ENCODE assay signal across 8 cellular contexts in the genomic region with DNA sequence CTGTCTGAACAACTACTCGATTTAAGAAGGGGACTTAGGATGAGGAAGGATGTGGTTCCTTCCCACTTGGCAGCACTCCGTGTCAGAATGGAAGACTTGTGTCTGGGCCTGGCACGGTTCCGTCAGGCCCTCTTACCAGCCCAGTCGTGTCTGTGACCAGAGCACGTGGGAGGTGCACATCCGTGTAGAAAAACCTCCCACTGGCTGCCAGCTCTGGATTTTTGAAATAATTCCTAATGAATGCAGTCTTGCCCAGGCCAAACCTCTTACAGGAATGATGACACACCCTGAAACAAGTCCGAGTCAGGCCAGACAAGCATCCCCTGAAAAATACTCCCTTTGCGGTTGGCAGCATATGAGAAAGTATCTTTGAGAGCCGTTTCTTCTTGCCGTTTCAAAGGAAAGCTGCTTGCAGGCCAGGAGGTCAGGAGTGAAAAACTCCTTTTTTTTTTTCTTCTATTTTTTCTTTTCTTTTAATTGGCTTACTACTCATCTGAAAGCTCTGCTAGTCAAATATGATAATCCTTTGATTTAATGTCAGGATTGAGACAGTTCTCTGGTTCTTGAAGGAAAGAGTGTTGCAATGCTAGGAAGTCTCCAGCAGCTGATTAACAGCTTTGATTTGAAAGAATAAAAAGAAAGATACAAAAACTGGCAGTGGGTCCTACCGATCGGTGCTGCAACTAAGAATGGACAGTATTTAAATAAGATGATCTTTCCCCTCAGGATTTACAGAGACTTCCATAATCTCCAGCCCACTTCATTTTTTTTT. TPM values are rescaled to one million over a fixed set of nuclear protein-coding genes. Genes with fewer than 3 reads are reported as not detected.
DNase-seq lines count a peak whose midpoint lies in the region; ATAC-seq and TF ChIP-seq lines count a peak whose summit lies in the region.

No MANE protein-coding gene starts in this region.

- H3K36me3 ChIP-seq in BJ (ENCODE audit: control insufficient read depth, insufficient read depth, low read length) (no peaks in the 10 kb centered on the region), RWPE2 (ENCODE audit: low read depth) (peaks cover 36% of the 10 kb centered on the region)

- peak overlapping the region; percentile 100 for H3K27ac ChIP-seq in RWPE2 (ENCODE audit: poor library complexity, severe bottlenecking)

- H3K9me3 Mint-ChIP-seq in osteocyte (ENCODE audit: unreplicated experiment), result no peaks in the 10 kb centered on the region
- no peaks in the 10 kb centered on the region for H3K9me3 Mint-ChIP-seq in effector memory CD8-positive, alpha-beta T cell

- no peak for TF ChIP-seq CTCF in BJ (IDR thresholded peaks at IDR 0.05; ENCODE audit: insufficient read depth, low read depth, low read length)
- no peak for TF ChIP-seq CTCF in RWPE2 (IDR thresholded peaks at IDR 0.05; ENCODE audit: poor library complexity, severe bottlenecking)
- no peak for TF ChIP-seq CTCF in fibroblast of the aortic adventitia (IDR thresholded peaks at IDR 0.05; ENCODE audit: insufficient read depth, low read length)
- no peak for TF ChIP-seq CTCF in osteocyte (IDR thresholded peaks at IDR 0.05)

- peaks cover 17% of the 10 kb centered on the region for H3K4me1 Mint-ChIP-seq in osteocyte (ENCODE audit: unreplicated experiment)
- H3K4me1 Mint-ChIP-seq in effector memory CD8-positive, alpha-beta T cell (ENCODE audit: low read depth in 2 of 2), result peaks cover 12 to 19% of the 10 kb centered on the region in 2 donors

- DNase-seq in BJ (ENCODE audit: low read depth) (peak; percentile 69), RWPE2 (ENCODE audit: low spot score) (peak; percentile 90), fibroblast of the aortic adventitia (ENCODE audit: low read depth) (peak; percentile 99), osteocyte (ENCODE audit: extremely low spot score, unreplicated experiment) (no peak), ecto neural progenitor cell (ENCODE audit: low spot score) (no peak), OCI-M2 (lab: John Stamatoyannopoulos, UW; ENCODE audit: unreplicated experiment) (no peak)
- no peak for DNase-seq in effector memory CD8-positive, alpha-beta T cell

- H3K4me1 ChIP-seq in RWPE2 (ENCODE audit: insufficient read depth, poor library complexity, severe bottlenecking), result peaks cover 71% of the 10 kb centered on the region

- H3K27me3 ChIP-seq in BJ (ENCODE audit: control insufficient read depth, insufficient read depth, low read length) (no peaks in the 10 kb centered on the region), RWPE2 (ENCODE audit: insufficient read depth, poor library complexity, severe bottlenecking) (no peaks in the 10 kb centered on the region)

- CTCF ChIA-PET in BJ (lab: Yijun Ruan, JAX), result interaction anchor here (0.9 to 1.0 kb wide), 2 partner anchors 15 to 18 kb away, joined by 3 read pairs; no protein-coding TSS in a partner anchor

- no peaks in the 10 kb centered on the region for H3K27me3 Mint-ChIP-seq in osteocyte (ENCODE audit: unreplicated experiment)
- no peaks in the 10 kb centered on the region for H3K27me3 Mint-ChIP-seq in effector memory CD8-positive, alpha-beta T cell

- peak; percentile 84 for ATAC-seq in RWPE2 (ENCODE audit: low read depth)
- no peak for ATAC-seq in GM21737 (IDR thresholded peaks at IDR 0.05; ENCODE audit: unreplicated experiment)
- ATAC-seq in effector memory CD8-positive, alpha-beta T cell (replicated peaks), result no peak

- H3K4me3 Mint-ChIP-seq in osteocyte (ENCODE audit: unreplicated experiment), result no peak overlapping the region
- no peak overlapping the region for H3K4me3 Mint-ChIP-seq in effector memory CD8-positive, alpha-beta T cell

- H3K9me3 ChIP-seq in RWPE2 (ENCODE audit: severe bottlenecking), result no peaks in the 10 kb centered on the region

- peaks cover 8% of the 10 kb centered on the region for H3K36me3 Mint-ChIP-seq in osteocyte (ENCODE audit: unreplicated experiment)
- no peaks in the 10 kb centered on the region for H3K36me3 Mint-ChIP-seq in effector memory CD8-positive, alpha-beta T cell (ENCODE audit: insufficient read depth)

- H3K4me3 ChIP-seq in BJ (ENCODE audit: low read depth, low read length) (no peak overlapping the region), RWPE2 (ENCODE audit: severe bottlenecking) (peak overlapping the region; percentile 7), fibroblast of the aortic adventitia (ENCODE audit: low read depth, low read length) (no peak overlapping the region)

- POLR2A ChIA-PET in BJ (lab: Charles Lee), result interaction anchor here (0.6 kb wide), 1 partner anchor 552 kb away, joined by 3 read pairs; no protein-coding TSS in a partner anchor

- H3K27ac Mint-ChIP-seq in osteocyte (ENCODE audit: unreplicated experiment), result peak overlapping the region; percentile 90
- no peak overlapping the region for H3K27ac Mint-ChIP-seq in effector memory CD8-positive, alpha-beta T cell

RNA-seq across cellular contexts. Expression of a gene that starts 19.8 kb away (rescaled TPM):
- 8.6 and 9.0 TPM in 2 replicates for polyA plus RNA-seq in BJ (2011; rRNA removed)
- 5.7 and 10.2 TPM in 2 replicates for polyA minus RNA-seq in BJ (2011; rRNA and poly(A)+ RNA removed)
- 8.1 and 14.6 TPM in 2 replicates for total RNA-seq in fibroblast of the aortic adventitia (ENCODE audit: low replicate concordance)
- total RNA-seq in osteocyte, result 23.8 and 29.3 TPM in 2 replicates

Comparison
In these comparisons a context has a peak if more than half of its experiments do, and no peak if none do; other contexts are left out.
1. DNase-seq: peak in BJ (single experiment), RWPE2 (single experiment) and fibroblast of the aortic adventitia (single experiment); none in osteocyte (single experiment), ecto neural progenitor cell (single experiment), OCI-M2 (single experiment) and effector memory CD8-positive, alpha-beta T cell (0 of 3).